In genomic region chr6:149271348-149272340, GRCh38 we compare ENCODE assay signal across 9 cellular contexts. TPM values are rescaled to one million over a fixed set of nuclear protein-coding genes. Genes with fewer than 3 reads are reported as not detected.
DNase-seq lines count a peak whose midpoint lies in the region; ATAC-seq and TF ChIP-seq lines count a peak whose summit lies in the region.
"Had no signal": no experiment of that assay in that cellular context is flagged by ENCODE, and none has a peak within 500 bp of the region (broad histone marks: within the 10 kb centered on the region; RNA-seq: fewer than 3 reads in every experiment).

No MANE protein-coding gene starts in this region.

- intact Hi-C loops in left ventricle myocardium superior (cut with micrococcal nuclease), result no loop called here
- intact Hi-C loops in cardiac septum (cut with DNase I), result no loop called here

- no peak overlapping the region for H3K4me2 ChIP-seq in osteoblast (ENCODE audit: insufficient read depth, low read length)

- no peaks in the 10 kb centered on the region for H3K36me3 ChIP-seq in osteoblast (ENCODE audit: insufficient read depth, low read length)

- POLR2A ChIA-PET in HEK293T (lab: Yijun Ruan, JAX), result no interaction called here

- DNase-seq in left ventricle myocardium superior, result no peak
- no peak for DNase-seq in cardiac septum (ENCODE audit: low spot score)
- peak; percentile 62 for DNase-seq in activated T-cell treated with anti-CD3 and anti-CD28 coated beads for 48 hours (ENCODE audit: low read depth)
- no peak for DNase-seq in osteoblast (ENCODE audit: insufficient read length, low spot score, missing footprints)
- DNase-seq in superior temporal gyrus (ENCODE audit: extremely low spot score), result no peak
- DNase-seq in HEK293T (ENCODE audit: extremely low spot score), result no peak
- no peak for DNase-seq in GM19240 (ENCODE audit: insufficient read length, low spot score)

- H3K4me1 ChIP-seq in osteoblast (ENCODE audit: insufficient read depth, low read length), result no peaks in the 10 kb centered on the region

- H3K4me3 ChIP-seq in osteoblast (ENCODE audit: insufficient read depth, low read length), result no peak overlapping the region

- TF ChIP-seq CTCF in osteoblast (IDR thresholded peaks at IDR 0.05; ENCODE audit: extremely low read depth, low read depth, low read length), result no peak

- peak overlapping the region; percentile 1 for H2AFZ ChIP-seq in osteoblast (ENCODE audit: low read length)

- CTCF ChIA-PET in HEK293T (lab: Yijun Ruan, JAX), result interaction anchor here (0.6 kb wide), 1 partner anchor 197 kb away, joined by 3 read pairs; no protein-coding TSS in a partner anchor

- peaks cover 5% of the 10 kb centered on the region for H3K27me3 ChIP-seq in osteoblast (ENCODE audit: insufficient read depth, low read length)

- H4K20me1 ChIP-seq in osteoblast (ENCODE audit: insufficient read depth, low read length), result no peaks in the 10 kb centered on the region

- H3K27ac ChIP-seq in osteoblast (ENCODE audit: low read depth, low read length), result no peak overlapping the region
- H3K27ac ChIP-seq: C4-2B had no signal

- no peaks in the 10 kb centered on the region for H3K9me3 ChIP-seq in osteoblast (ENCODE audit: low read depth, low read length)

- ATAC-seq in left ventricle myocardium superior (peak; percentile 15), HG03575 (IDR thresholded peaks at IDR 0.05; ENCODE audit: extremely low read depth, insufficient number of reproducible peaks, low FRiP score, unreplicated experiment) (peak; percentile 48)

- H3K79me2 ChIP-seq in osteoblast (ENCODE audit: insufficient read depth, low read length), result no peaks in the 10 kb centered on the region

TF ChIP-seq in HEK293T, 16 proteins besides CTCF, POLR2A, EP300 and RAD21:
- no peak for TF ChIP-seq NFRKB (IDR thresholded peaks at IDR 0.05)
- TF ChIP-seq ARNT (IDR thresholded peaks at IDR 0.05), result no peak
- TF ChIP-seq BHLHE40 (IDR thresholded peaks at IDR 0.05; ENCODE audit: borderline replicate concordance), result no peak
- TF ChIP-seq L3MBTL2 (conservative IDR thresholded peaks at IDR 0.05), result no peak
- no peak for TF ChIP-seq FOXM1 (IDR thresholded peaks at IDR 0.05; ENCODE audit: borderline replicate concordance)
- no peak for TF ChIP-seq CTBP1 (IDR thresholded peaks at IDR 0.05; ENCODE audit: borderline replicate concordance)
- no peak for TF ChIP-seq HDGF (IDR thresholded peaks at IDR 0.05; ENCODE audit: borderline replicate concordance)
- TF ChIP-seq ZNF384 (IDR thresholded peaks at IDR 0.05), result no peak

RNA-seq across cellular contexts. Expression of gene TAB2, which starts 45.9 kb away (rescaled TPM):
- 57.6 TPM for total RNA-seq in left ventricle myocardium superior
- 49.2 TPM for total RNA-seq in cardiac septum
- total RNA-seq in osteoblast, result 28.2 and 34.8 TPM in 2 replicates
